2 cellular contexts compared by ENCODE assay signal in genomic region chr9:3455712-3456111, GRCh38.
TF ChIP-seq lines count a peak whose summit lies in the region.

No MANE protein-coding gene starts in this region.

TF ChIP-seq in A549, 52 proteins besides CTCF, POLR2A, EP300 and RAD21:
- TF ChIP-seq, protein P1, sequence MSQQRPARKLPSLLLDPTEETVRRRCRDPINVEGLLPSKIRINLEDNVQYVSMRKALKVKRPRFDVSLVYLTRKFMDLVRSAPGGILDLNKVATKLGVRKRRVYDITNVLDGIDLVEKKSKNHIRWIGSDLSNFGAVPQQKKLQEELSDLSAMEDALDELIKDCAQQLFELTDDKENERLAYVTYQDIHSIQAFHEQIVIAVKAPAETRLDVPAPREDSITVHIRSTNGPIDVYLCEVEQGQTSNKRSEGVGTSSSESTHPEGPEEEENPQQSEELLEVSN (IDR thresholded peaks at IDR 0.05; ENCODE audit: borderline replicate concordance, low read depth): no peak
- TF ChIP-seq MAFK (IDR thresholded peaks at IDR 0.05; ENCODE audit: partially characterized antibody): peak; percentile 85
- TF ChIP-seq NR3C1 (IDR thresholded peaks at IDR 0.05): no peak
- no peak for TF ChIP-seq PHF8 (IDR thresholded peaks at IDR 0.05; ENCODE audit: borderline replicate concordance, low read depth)

TF ChIP-seq in K562, 482 proteins besides CTCF, POLR2A, EP300 and RAD21 (continued from another document):
- TF ChIP-seq MAFF (IDR thresholded peaks at IDR 0.05; ENCODE audit: low read length) (peak; percentile 81), SPI1 (IDR thresholded peaks at IDR 0.05; ENCODE audit: borderline replicate concordance, low read depth, low read length) (peak; percentile 72; the same call in 1 of the 2 replicates), MAFG (tag; conservative IDR thresholded peaks at IDR 0.05) (peak; percentile 67), NCOR1 (IDR thresholded peaks at IDR 0.05) (no peak), C11orf30 (IDR thresholded peaks at IDR 0.05; ENCODE audit: low read depth) (peak; percentile 62), MITF (IDR thresholded peaks at IDR 0.05) (no peak), FIP1L1 (IDR thresholded peaks at IDR 0.05; ENCODE audit: low read depth, low read length, poor library complexity, severe bottlenecking) (no peak), SRSF7 (optimal IDR thresholded peaks at IDR 0.05; ENCODE audit: low read depth, low read length) (no peak), ZNF316 (IDR thresholded peaks at IDR 0.05) (peak; percentile 75), MAFK (IDR thresholded peaks at IDR 0.05; ENCODE audit: low read length) (peak; percentile 80)
TF ChIP-seq in K562: peak in this region for 6.
